ENCODE assay signal across 8 cellular contexts in the genomic region with DNA sequence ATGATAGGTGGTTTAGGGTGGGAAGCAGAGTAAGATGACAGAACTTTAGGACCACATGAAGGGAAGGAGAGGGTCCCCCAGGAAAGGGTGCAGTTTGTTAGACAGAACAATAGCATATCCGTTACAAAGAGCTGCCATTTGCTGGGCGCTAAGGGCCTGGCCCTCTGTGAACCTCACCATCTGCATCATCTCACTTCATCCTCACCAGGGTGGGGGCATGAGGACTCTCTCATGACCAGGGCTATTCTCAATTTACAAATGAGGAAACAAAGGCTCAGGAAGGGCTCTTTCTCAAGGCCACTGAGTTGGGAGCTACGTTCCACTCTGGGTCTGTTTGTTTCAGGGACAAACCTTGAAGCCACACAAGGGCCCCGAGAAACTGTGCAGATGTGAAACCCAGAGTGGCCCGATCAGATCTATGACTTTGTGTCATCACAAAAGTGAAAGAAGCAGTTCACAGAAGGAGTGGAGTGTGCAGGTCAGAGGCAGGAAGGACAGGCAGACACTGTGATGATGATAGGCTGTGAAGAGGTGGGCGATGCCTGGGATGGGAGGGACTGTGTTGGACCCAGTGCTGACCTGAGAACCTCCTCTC.
DNase-seq lines count a peak whose midpoint lies in the region; ATAC-seq, FAIRE-seq and TF ChIP-seq lines count a peak whose summit lies in the region.
"Not testable (repeated sequence)": the region's sequence is repeated elsewhere in the genome, so short reads cannot be mapped to it uniquely, and the experiment has no call there.

No MANE protein-coding gene starts in this region.

- not testable (repeated sequence) for H3K27me3 Mint-ChIP-seq in T-helper 2 cell treated with Interferon-gamma antibody and Interleukin-4, amounts not matched to agents 5 μg/mL and 100 μg/mL, for 36 hours (ENCODE audit: low read depth); activated naive CD4-positive, alpha-beta T cell treated with anti-CD3 and anti-CD28 coated beads, Interleukin-2, amount 10 ng/mL, durations not matched to agents 7 days and 5 days

- not testable (repeated sequence) for H3K36me3 Mint-ChIP-seq in T-helper 2 cell treated with Interferon-gamma antibody and Interleukin-4, amounts not matched to agents 5 μg/mL and 100 μg/mL, for 36 hours (ENCODE audit: low read depth); activated naive CD4-positive, alpha-beta T cell treated with anti-CD3 and anti-CD28 coated beads, Interleukin-2, amount 10 ng/mL, durations not matched to agents 7 days and 5 days

- TF ChIP-seq POLR2A in GM12892 (IDR thresholded peaks at IDR 0.05; ENCODE audit: low read depth, low read length): not testable (repeated sequence)

- peak overlapping the region; percentile 64 for H3K4me3 Mint-ChIP-seq in T-helper 2 cell treated with Interferon-gamma antibody and Interleukin-4, amounts not matched to agents 5 μg/mL and 100 μg/mL, for 36 hours
- H3K4me3 Mint-ChIP-seq in activated naive CD4-positive, alpha-beta T cell treated with anti-CD3 and anti-CD28 coated beads, Interleukin-2, amount 10 ng/mL, durations not matched to agents 7 days and 5 days: peak overlapping the region; percentile 12

- H3K9me3 Mint-ChIP-seq in T-helper 2 cell treated with Interferon-gamma antibody and Interleukin-4, amounts not matched to agents 5 μg/mL and 100 μg/mL, for 36 hours; activated naive CD4-positive, alpha-beta T cell treated with anti-CD3 and anti-CD28 coated beads, Interleukin-2, amount 10 ng/mL, durations not matched to agents 7 days and 5 days: not testable (repeated sequence)

- peak; percentile 81 for FAIRE-seq in GM12892 (lab: Jason Lieb, UNC)

- DNase-seq in GM12892 (ENCODE audit: insufficient read length): not testable (repeated sequence)
- peak; percentile 69 for DNase-seq in T-helper 2 cell treated with Interferon-gamma antibody and Interleukin-4, amounts not matched to agents 5 μg/mL and 100 μg/mL, for 36 hours (ENCODE audit: low spot score)
- DNase-seq in activated naive CD4-positive, alpha-beta T cell treated with anti-CD3 and anti-CD28 coated beads, Interleukin-2, amount 10 ng/mL, durations not matched to agents 7 days and 5 days: peak; percentile 64
- peak; percentile 44 to 54 for DNase-seq in stimulated activated CD4-positive, alpha-beta T cell treated with anti-CD3 and anti-CD28 coated beads, Interleukin-2, amount 100 ng/mL, for 24 hours

- ATAC-seq in GM19043 (IDR thresholded peaks at IDR 0.05; ENCODE audit: low read depth, unreplicated experiment): peak; percentile 97
- ATAC-seq in GM21529 (IDR thresholded peaks at IDR 0.05; ENCODE audit: unreplicated experiment): peak; percentile 98
- ATAC-seq in HG02938 (IDR thresholded peaks at IDR 0.05; ENCODE audit: unreplicated experiment): peak; percentile 97
- ATAC-seq in HG03354 (IDR thresholded peaks at IDR 0.05; ENCODE audit: poor library complexity, severe bottlenecking, unreplicated experiment): peak; percentile 99

- peak overlapping the region; percentile 90 for H3K27ac Mint-ChIP-seq in T-helper 2 cell treated with Interferon-gamma antibody and Interleukin-4, amounts not matched to agents 5 μg/mL and 100 μg/mL, for 36 hours
- peak overlapping the region; percentile 85 for H3K27ac Mint-ChIP-seq in activated naive CD4-positive, alpha-beta T cell treated with anti-CD3 and anti-CD28 coated beads, Interleukin-2, amount 10 ng/mL, durations not matched to agents 7 days and 5 days

- peaks cover 20% of the 10 kb centered on the region for H3K4me1 Mint-ChIP-seq in T-helper 2 cell treated with Interferon-gamma antibody and Interleukin-4, amounts not matched to agents 5 μg/mL and 100 μg/mL, for 36 hours (ENCODE audit: low read depth)
- H3K4me1 Mint-ChIP-seq in activated naive CD4-positive, alpha-beta T cell treated with anti-CD3 and anti-CD28 coated beads, Interleukin-2, amount 10 ng/mL, durations not matched to agents 7 days and 5 days: peaks cover 39% of the 10 kb centered on the region

- CTCF ChIA-PET in activated naive CD4-positive, alpha-beta T cell treated with anti-CD3 and anti-CD28 coated beads, Interleukin-2, amount 10 ng/mL, durations not matched to agents 7 days and 5 days (lab: Charles Lee): not testable (repeated sequence)
